Comparison of ENCODE assay signal across 13 cellular contexts in genomic region chr3:158769519-158770253, GRCh38. TPM values are rescaled to one million over a fixed set of nuclear protein-coding genes. Genes with fewer than 3 reads are reported as not detected.
DNase-seq lines count a peak whose midpoint lies in the region; ATAC-seq and TF ChIP-seq lines count a peak whose summit lies in the region.
"Had no signal": no experiment of that assay in that cellular context is flagged by ENCODE, and none has a peak within 500 bp of the region (broad histone marks: within the 10 kb centered on the region; RNA-seq: fewer than 3 reads in every experiment).

No MANE protein-coding gene starts in this region.

- no peak overlapping the region for H3K4me3 ChIP-seq in heart left ventricle
- no peak overlapping the region for H3K4me3 ChIP-seq in psoas muscle
- no peak overlapping the region for H3K4me3 ChIP-seq in BE2C (ENCODE audit: low read depth, low read length)

- H3K27ac Mint-ChIP-seq in activated naive CD4-positive, alpha-beta T cell treated with anti-CD3 and anti-CD28 coated beads, Interleukin-2, amount 50 U/mL, for 72 hours: no peak overlapping the region
- H3K27ac Mint-ChIP-seq: activated naive CD4-positive, alpha-beta T cell treated with anti-CD3 and anti-CD28 coated beads, Interleukin-2, amount 50 U/mL, for 24 hours; naive B cell; T-cell had no signal

- 41 to 64% (median 48%) methylated on average over 5 of the region's 5 CpGs for WGBS in heart left ventricle, 4 donors
- 47 to 53% (median 50%) methylated on average over 5 of the region's 5 CpGs for WGBS in psoas muscle, 3 donors

- peaks cover 0 to 52% (median 32%) of the 10 kb centered on the region in 12 donors for H3K4me1 ChIP-seq in heart left ventricle
- H3K4me1 ChIP-seq in psoas muscle: peaks cover 23% of the 10 kb centered on the region
- H3K4me1 ChIP-seq in BE2C: no peaks in the 10 kb centered on the region

- DNase-seq in Right ventricle myocardium superior (no peak), left cardiac atrium (no peak), heart left ventricle (no peak), psoas muscle (no peak), BE2C (no peak)
- DNase-seq in activated naive CD4-positive, alpha-beta T cell treated with anti-CD3 and anti-CD28 coated beads, Interleukin-2, amount 50 U/mL, for 72 hours (ENCODE audit: low spot score in 2 of 2): no peak
- DNase-seq: activated CD4-positive, CD25-positive, alpha-beta regulatory T cell; naive B cell; NCI-H2171; T-cell had no signal

- peak; percentile 23 for ATAC-seq in Right ventricle myocardium superior (ENCODE audit: poor library complexity)
- no peak for ATAC-seq in left cardiac atrium
- ATAC-seq in heart left ventricle: no peak
- no peak for ATAC-seq in psoas muscle
- no peak for ATAC-seq in GM21515 (IDR thresholded peaks at IDR 0.05; ENCODE audit: unreplicated experiment)
- no peak for ATAC-seq in activated naive CD4-positive, alpha-beta T cell treated with anti-CD3 and anti-CD28 coated beads, Interleukin-2, amount 50 U/mL, for 72 hours
- no peak for ATAC-seq in HG02763 (IDR thresholded peaks at IDR 0.05; ENCODE audit: unreplicated experiment)
- ATAC-seq: T-cell had no signal

- no peaks in the 10 kb centered on the region for H3K36me3 Mint-ChIP-seq in activated naive CD4-positive, alpha-beta T cell treated with anti-CD3 and anti-CD28 coated beads, Interleukin-2, amount 50 U/mL, for 72 hours
- H3K36me3 Mint-ChIP-seq: activated naive CD4-positive, alpha-beta T cell treated with anti-CD3 and anti-CD28 coated beads, Interleukin-2, amount 50 U/mL, for 24 hours; naive B cell had no signal

- H3K9me3 Mint-ChIP-seq in activated naive CD4-positive, alpha-beta T cell treated with anti-CD3 and anti-CD28 coated beads, Interleukin-2, amount 50 U/mL, for 72 hours: no peaks in the 10 kb centered on the region
- H3K9me3 Mint-ChIP-seq: activated naive CD4-positive, alpha-beta T cell treated with anti-CD3 and anti-CD28 coated beads, Interleukin-2, amount 50 U/mL, for 24 hours; naive B cell; T-cell had no signal

- H3K27me3 ChIP-seq in heart left ventricle (no peaks in the 10 kb centered on the region), psoas muscle (ENCODE audit: insufficient read depth in 3 of 3, low read length in 2 of 3) (no peaks in the 10 kb centered on the region), BE2C (no peaks in the 10 kb centered on the region)

- TF ChIP-seq CTCF in heart left ventricle (IDR thresholded peaks at IDR 0.05) (no peak), psoas muscle (IDR thresholded peaks at IDR 0.05) (no peak), BE2C (IDR thresholded peaks at IDR 0.05; ENCODE audit: low read depth, low read length) (no peak)

- intact Hi-C loops in Right ventricle myocardium superior (cut with DNase I) (no loop called here), left cardiac atrium (cut with DNase I) (no loop called here), heart left ventricle (cut with DNase I) (loop anchor here in 5 of 10 donors (5.0 kb wide), 2 partner anchors 37 to 42 kb away; partner anchors contain the start of gene RARRES1 (in 2 of the 5)), psoas muscle (cut with DNase I) (loop anchor here in 1 of 2 donors (5.0 kb wide), 1 partner anchor 42 kb away; no protein-coding TSS in a partner anchor)

- no peak for TF ChIP-seq POLR2A in heart left ventricle (IDR thresholded peaks at IDR 0.05)

- no peaks in the 10 kb centered on the region for H3K36me3 ChIP-seq in heart left ventricle
- H3K36me3 ChIP-seq in psoas muscle (ENCODE audit: insufficient read depth in 1 of 2, low read depth in 1 of 2): no peaks in the 10 kb centered on the region
- no peaks in the 10 kb centered on the region for H3K36me3 ChIP-seq in BE2C

- H3K9me3 ChIP-seq in heart left ventricle: no peaks in the 10 kb centered on the region
- no peaks in the 10 kb centered on the region for H3K9me3 ChIP-seq in psoas muscle
- H3K9me3 ChIP-seq in BE2C: no peaks in the 10 kb centered on the region

- peak overlapping the region in 10 of 12 donors; percentile 4 to 81 (median 64) for H3K27ac ChIP-seq in heart left ventricle
- peak overlapping the region; percentile 75 for H3K27ac ChIP-seq in psoas muscle

RNA-seq across cellular contexts. Expression of gene MFSD1, which starts 32.2 kb away (rescaled TPM):
- total RNA-seq in Right ventricle myocardium superior: 27.3 TPM
- 10 to 100 TPM; 42.6 to 47.4 TPM for total RNA-seq in left cardiac atrium
- 10 to 100 TPM; 19.2 to 71.4 (median 35.7) TPM for total RNA-seq in heart left ventricle
- polyA plus RNA-seq in heart left ventricle: 10 to 100 TPM in 1 of 2 donors, 1 to 10 TPM in 1; 9.6 to 41.4 TPM
- total RNA-seq in psoas muscle: 10 to 100 TPM; 10.6 to 19.6 (median 16.1) TPM
- polyA plus RNA-seq in psoas muscle: 10 to 100 TPM; 13.0 to 29.6 (median 27.9) TPM
- 5.7 TPM for polyA plus RNA-seq in BE2C (2012; ENCODE audit: insufficient read depth, insufficient read length, low read depth)
- 10 to 100 TPM; 17.6 to 21.8 TPM for total RNA-seq in activated naive CD4-positive, alpha-beta T cell treated with anti-CD3 and anti-CD28 coated beads, Interleukin-2, amount 50 U/mL, for 72 hours

RNA-seq across cellular contexts. Expression of gene RARRES1, which starts 37.4 kb away (rescaled TPM):
- total RNA-seq in Right ventricle myocardium superior: 9.1 TPM
- total RNA-seq in left cardiac atrium: 100 to 1,000 TPM in 1 of 2 donors, 10 to 100 TPM in 1; 44.8 to 117 TPM
- total RNA-seq in heart left ventricle: 10 to 100 TPM in 4 of 9 donors, 1 to 10 TPM in 4, under 1 TPM in 1; 0.63 to 69.4 (median 3.5) TPM
- polyA plus RNA-seq in heart left ventricle: 1 to 10 TPM; 3.6 to 8.9 TPM
- total RNA-seq in psoas muscle: 10 to 100 TPM in 1 of 4 donors, 1 to 10 TPM in 2, under 1 TPM in 1; 0.97 to 28.1 (median 5.8) TPM
- 1 to 10 TPM in 2 of 3 donors, under 1 TPM in 1; 0.69 to 6.2 (median 2.9) TPM for polyA plus RNA-seq in psoas muscle
- polyA plus RNA-seq in BE2C (2012; ENCODE audit: insufficient read depth, insufficient read length, low read depth): not detected
- total RNA-seq in activated naive CD4-positive, alpha-beta T cell treated with anti-CD3 and anti-CD28 coated beads, Interleukin-2, amount 50 U/mL, for 72 hours: not detected
- total RNA-seq: T-cell had no signal
